ENCODE assay signal across 13 cellular contexts in the genomic region with DNA sequence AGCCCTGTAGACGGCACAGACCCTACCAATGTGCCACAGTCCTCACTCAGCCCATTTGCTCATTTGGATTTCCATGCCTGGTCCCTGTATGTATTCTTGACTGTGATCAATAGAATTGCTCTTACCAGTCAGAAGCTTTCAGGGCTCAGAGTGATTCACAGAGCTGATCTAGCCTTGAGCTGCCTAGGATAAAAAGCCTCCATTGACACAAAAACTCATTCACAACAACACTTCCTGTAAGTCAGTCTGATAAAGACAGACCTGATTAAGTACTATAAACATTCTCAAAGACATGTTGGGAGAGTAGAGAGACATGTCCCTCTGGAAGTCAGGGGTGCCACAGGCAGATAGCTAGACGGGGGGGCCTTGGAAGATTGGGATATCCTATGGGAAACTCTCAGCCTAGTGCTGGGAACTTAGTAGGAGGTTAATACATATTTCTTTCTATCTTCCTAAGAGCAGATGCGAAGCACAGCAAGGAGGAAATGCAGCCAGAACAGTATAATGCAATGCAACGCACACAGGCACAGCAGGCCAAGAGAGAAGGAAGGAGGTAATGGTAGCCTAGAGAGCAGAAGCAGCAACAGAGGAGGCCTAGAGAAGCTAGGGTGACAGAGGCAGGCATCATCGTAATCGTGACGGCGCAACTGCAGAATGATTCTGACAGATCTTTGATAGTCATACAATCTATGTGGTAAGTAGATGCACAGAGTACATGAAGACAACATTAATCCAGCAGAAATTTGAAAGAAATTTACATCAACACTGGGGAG. TPM values are rescaled to one million over a fixed set of nuclear protein-coding genes. Genes with fewer than 3 reads are reported as not detected.
A peak's percentile ranks its signal among the peaks of the same experiment; 100 is the strongest.
DNase-seq lines count a peak whose midpoint lies in the region; ATAC-seq and TF ChIP-seq lines count a peak whose summit lies in the region.
"Had no signal": no experiment of that assay in that cellular context is flagged by ENCODE, and none has a peak within 500 bp of the region (broad histone marks: within the 10 kb centered on the region; RNA-seq: fewer than 3 reads in every experiment).

No MANE protein-coding gene starts in this region.

- H4K91ac ChIP-seq in IMR-90 (ENCODE audit: insufficient read depth, low read depth, low read length) (no peak overlapping the region), neuronal stem cell (ENCODE audit: low read depth, low read length, poor library complexity) (no peak overlapping the region)

- H3K79me1 ChIP-seq in IMR-90 (ENCODE audit: low read depth in 1 of 2, low read length in 2 of 2): peaks cover 13 to 16% of the 10 kb centered on the region in 2 experiments; a peak in 3 of 4 replicates
- H3K79me1 ChIP-seq in neuronal stem cell (ENCODE audit: low read depth, low read length): peaks cover 3% of the 10 kb centered on the region

- no peak for TF ChIP-seq POLR2A in IMR-90 (IDR thresholded peaks at IDR 0.05; ENCODE audit: low read depth, low read length)

- no CpG with 5 or more reads among the region's 8 CpGs for WGBS in IMR-90 (ENCODE audit: extremely low coverage in 2 of 2, insufficient read length in 1 of 2), 2 experiments
- no CpG with 5 or more reads among the region's 8 CpGs for WGBS in neuronal stem cell (ENCODE audit: extremely low coverage in 2 of 2, insufficient read length in 2 of 2, insufficient replicate concordance in 1 of 2), 2 donors

- in situ Hi-C loops in IMR-90 (cut with MboI; ENCODE audit: low sequenced_read_pairs): loop anchor here (25.0 kb wide), 1 partner anchor 404 kb away; no protein-coding TSS in a partner anchor

- H3K4me3 ChIP-seq in CD8-positive, alpha-beta T cell (ENCODE audit: low read depth, low read length): no peak overlapping the region
- H3K4me3 ChIP-seq in IMR-90 (ENCODE audit: insufficient read depth, low read depth, low read length): no peak overlapping the region
- H3K4me3 ChIP-seq in neuronal stem cell (ENCODE audit: low read length in 2 of 2): no peak overlapping the region

- peaks cover 7% of the 10 kb centered on the region for H3K36me3 Mint-ChIP-seq in CD8-positive, alpha-beta T cell
- no peaks in the 10 kb centered on the region for H3K36me3 Mint-ChIP-seq in brain

- H3K9me3 Mint-ChIP-seq in CD8-positive, alpha-beta T cell: no peaks in the 10 kb centered on the region
- peaks cover under 1 to 17% (median 9%) of the 10 kb centered on the region in 5 experiments for H3K9me3 Mint-ChIP-seq in brain

- H3K4ac ChIP-seq in IMR-90 (ENCODE audit: low read depth, low read length) (no peak overlapping the region), neuronal stem cell (ENCODE audit: low read length) (no peak overlapping the region)

- no peak overlapping the region for H2BK20ac ChIP-seq in IMR-90 (ENCODE audit: low read depth, low read length)

- dilution Hi-C loops in IMR-90 (cut with HindIII; ENCODE audit: low sequenced_read_pairs, unreplicated experiment): no loop called here

- no peak overlapping the region for H4K5ac ChIP-seq in IMR-90 (ENCODE audit: low read depth, low read length)

- peaks cover 34% of the 10 kb centered on the region for H3K4me1 ChIP-seq in CD8-positive, alpha-beta T cell (ENCODE audit: insufficient read depth, low read length)
- H3K4me1 ChIP-seq in IMR-90 (ENCODE audit: control insufficient read depth, insufficient read depth, low read length): peaks cover 6% of the 10 kb centered on the region
- peaks cover 5 to 7% of the 10 kb centered on the region in 2 donors for H3K4me1 ChIP-seq in neuronal stem cell (ENCODE audit: control insufficient read depth in 2 of 2, insufficient read depth in 1 of 2, low read depth in 1 of 2, low read length in 2 of 2)
- H3K4me1 ChIP-seq: foreskin keratinocyte had no signal

- POLR2A ChIA-PET in CD8-positive, alpha-beta T cell (lab: Charles Lee): interaction anchor here (0.8 to 1.2 kb wide), 2 partner anchors 9 to 61 kb away, joined by 3 read pairs; no protein-coding TSS in a partner anchor
- POLR2A ChIA-PET in IMR-90 (lab: Charles Lee; ENCODE audit: unreplicated experiment): no interaction called here

- CTCF ChIA-PET in CD8-positive, alpha-beta T cell (lab: Charles Lee): no interaction called here
- CTCF ChIA-PET in IMR-90 (lab: Yijun Ruan, JAX): interaction anchor here (0.7 to 2.1 kb wide), 2 partner anchors 155 to 224 kb away, joined by 3 to 5 read pairs; no protein-coding TSS in a partner anchor

- 0 out of 2 replicates have a peak overlapping the region, but pooled peaks have one; percentile 6 for H3K18ac ChIP-seq in IMR-90 (ENCODE audit: low read depth, low read length)
- no peak overlapping the region for H3K18ac ChIP-seq in neuronal stem cell (ENCODE audit: low read length)

- H3K23ac ChIP-seq in IMR-90 (ENCODE audit: low read depth, low read length) (no peak overlapping the region), neuronal stem cell (ENCODE audit: low read depth, low read length, poor library complexity) (no peak overlapping the region)

- H3K14ac ChIP-seq in IMR-90 (replicated peaks; ENCODE audit: low read depth, low read length) (no peak overlapping the region), neuronal stem cell (ENCODE audit: low read length) (no peak overlapping the region)

- H3K36me3 ChIP-seq in CD8-positive, alpha-beta T cell (ENCODE audit: insufficient read depth, low read length): no peaks in the 10 kb centered on the region
- no peaks in the 10 kb centered on the region for H3K36me3 ChIP-seq in IMR-90 (ENCODE audit: control insufficient read depth, insufficient read depth, low read length)
- H3K36me3 ChIP-seq in neuronal stem cell (replicated peaks in 1 of 2; ENCODE audit: control insufficient read depth in 2 of 2, insufficient read depth in 2 of 2, low read length in 2 of 2): no peaks in the 10 kb centered on the region

- no peaks in the 10 kb centered on the region for H3K27me3 Mint-ChIP-seq in CD8-positive, alpha-beta T cell (ENCODE audit: low read depth)
- H3K27me3 Mint-ChIP-seq in brain: peaks cover 27% of the 10 kb centered on the region

- peak overlapping the region; percentile 23 for H3K4me3 Mint-ChIP-seq in CD8-positive, alpha-beta T cell
- H3K4me3 Mint-ChIP-seq in brain: peak overlapping the region; percentile 3 to 85 (median 62)

- peaks cover 4% of the 10 kb centered on the region; the same call in 1 of the 2 replicates for H3K9me1 ChIP-seq in IMR-90 (ENCODE audit: insufficient read depth, low read length)

- H4K20me1 ChIP-seq in IMR-90 (ENCODE audit: insufficient read depth, low read length): peaks cover 7% of the 10 kb centered on the region; the same call in 1 of the 2 replicates

- no peak overlapping the region; a peak in 1 of 4 replicates for H4K8ac ChIP-seq in IMR-90 (ENCODE audit: low read depth in 2 of 2, low read length in 2 of 2)
- H4K8ac ChIP-seq in neuronal stem cell (ENCODE audit: low read depth, low read length): no peak overlapping the region

- H2AK5ac ChIP-seq in IMR-90 (ENCODE audit: low read depth, low read length): peak overlapping the region; percentile 36
- no peak overlapping the region for H2AK5ac ChIP-seq in neuronal stem cell (ENCODE audit: low read depth, low read length)

- H3K27ac ChIP-seq in CD8-positive, alpha-beta T cell (ENCODE audit: low read depth, low read length): peak overlapping the region; percentile 13
- H3K27ac ChIP-seq in IMR-90 (ENCODE audit: insufficient read depth, low read length): no peak overlapping the region
- H3K27ac ChIP-seq in neuronal stem cell (replicated peaks; ENCODE audit: low read length): no peak overlapping the region
- H3K27ac ChIP-seq: foreskin keratinocyte had no signal

- DNase-seq in CD8-positive, alpha-beta T cell: peak in 1 of 7 experiments; percentile 62
- DNase-seq in IMR-90 (no peak), neuronal stem cell (ENCODE audit: low spot score) (no peak), inferior parietal cortex (ENCODE audit: extremely low spot score) (no peak)
- DNase-seq in activated CD8-positive, alpha-beta memory T cell treated with anti-CD3 and anti-CD28 coated beads, Interleukin-2, amount 50 U/mL, for 48 hours: no peak
- DNase-seq: DMS79, foreskin keratinocyte, NCI-H226, Right ventricle myocardium superior had no signal

- H3K27ac Mint-ChIP-seq in CD8-positive, alpha-beta T cell: peak overlapping the region; percentile 82
- peak overlapping the region; percentile 8 to 82 (median 25) for H3K27ac Mint-ChIP-seq in brain

- BruUV-seq in IMR-90 (replicated peaks; lab: Mats Ljungman, UMichigan): no TSS peak

- no peak overlapping the region for H2AFZ ChIP-seq in IMR-90 (replicated peaks; ENCODE audit: low read length, poor library complexity)
- peak overlapping the region; percentile 70 for H2AFZ ChIP-seq in neuronal stem cell (ENCODE audit: low read length)

- ATAC-seq in CD8-positive, alpha-beta T cell: peak; percentile 11
- ATAC-seq in IMR-90 (ENCODE audit: low read depth) (no peak), HG02885 (IDR thresholded peaks at IDR 0.05; ENCODE audit: poor library complexity, unreplicated experiment) (no peak), GM21381 (IDR thresholded peaks at IDR 0.05; ENCODE audit: unreplicated experiment) (no peak)
- ATAC-seq: foreskin keratinocyte had no signal

- no peak for TF ChIP-seq RAD21 in IMR-90 (IDR thresholded peaks at IDR 0.05; ENCODE audit: low read length)

- peaks cover 50% of the 10 kb centered on the region for H3K4me1 Mint-ChIP-seq in CD8-positive, alpha-beta T cell (ENCODE audit: low read depth)
- peaks cover 40% of the 10 kb centered on the region for H3K4me1 Mint-ChIP-seq in brain

- H3K4me2 ChIP-seq in IMR-90 (ENCODE audit: low read depth, low read length): no peak overlapping the region
- no peak overlapping the region for H3K4me2 ChIP-seq in neuronal stem cell (ENCODE audit: insufficient read depth, low read length, poor library complexity, severe bottlenecking)

- H2AK9ac ChIP-seq in IMR-90 (replicated peaks; ENCODE audit: low read depth, low read length, poor library complexity): no peak overlapping the region

- intact Hi-C loops in CD8-positive, alpha-beta T cell (cut with DNase I, micrococcal nuclease): loop anchor here (2.0 to 10.0 kb wide), 11 partner anchors 114 to 1276 kb away; a partner anchor contains a TSS
- intact Hi-C loops in IMR-90 (cut with micrococcal nuclease): loop anchor here (10.0 kb wide), 1 partner anchor 682 kb away; no protein-coding TSS in a partner anchor

- H2BK15ac ChIP-seq in IMR-90 (ENCODE audit: low read depth, low read length): 0 out of 3 replicates have a peak overlapping the region, but pooled peaks have one; percentile 11
- no peak overlapping the region for H2BK15ac ChIP-seq in neuronal stem cell (ENCODE audit: low read length)

- no peak overlapping the region for H2BK120ac ChIP-seq in IMR-90 (ENCODE audit: low read depth, low read length)
- H2BK120ac ChIP-seq in neuronal stem cell (ENCODE audit: low read depth, low read length): no peak overlapping the region

- H3K27me3 ChIP-seq in CD8-positive, alpha-beta T cell (ENCODE audit: insufficient read depth, low read length): no peaks in the 10 kb centered on the region
- H3K27me3 ChIP-seq in IMR-90 (ENCODE audit: control insufficient read depth, insufficient read depth, low read length) (no peaks in the 10 kb centered on the region), neuronal stem cell (ENCODE audit: control insufficient read depth in 3 of 3, insufficient read depth in 3 of 3, low read depth in 1 of 3, low read length in 3 of 3) (peaks cover 0 to 2% (median 0%) of the 10 kb centered on the region in 3 experiments)
- H3K27me3 ChIP-seq: dorsolateral prefrontal cortex had no signal

- H3K56ac ChIP-seq in IMR-90 (ENCODE audit: extremely low read depth, insufficient read depth, low read length): no peak overlapping the region

- H2BK12ac ChIP-seq in neuronal stem cell (ENCODE audit: low read length): no peak overlapping the region

- H2BK5ac ChIP-seq in IMR-90 (ENCODE audit: low read depth, low read length, poor library complexity, severe bottlenecking) (no peak overlapping the region), neuronal stem cell (ENCODE audit: low read length) (no peak overlapping the region)

- no peaks in the 10 kb centered on the region for H3K9me3 ChIP-seq in CD8-positive, alpha-beta T cell (ENCODE audit: low read length)
- H3K9me3 ChIP-seq in IMR-90 (ENCODE audit: control insufficient read depth, insufficient read depth, low read length) (no peaks in the 10 kb centered on the region), neuronal stem cell (replicated peaks in 1 of 2; ENCODE audit: control insufficient read depth in 2 of 2, insufficient read depth in 1 of 2, low read depth in 1 of 2, low read length in 2 of 2) (no peaks in the 10 kb centered on the region)

- TF ChIP-seq CTCF in CD8-positive, alpha-beta T cell (IDR thresholded peaks at IDR 0.05): no peak
- TF ChIP-seq CTCF in IMR-90 (conservative IDR thresholded peaks at IDR 0.05; ENCODE audit: low read depth, low read length): no peak
- TF ChIP-seq CTCF in brain (conservative IDR thresholded peaks at IDR 0.05): no peak

- H3K9ac ChIP-seq in IMR-90 (ENCODE audit: low read depth, low read length) (no peak overlapping the region), neuronal stem cell (ENCODE audit: low read depth, low read length, poor library complexity) (no peak overlapping the region)

RNA-seq across cellular contexts. Expression of a gene that starts 1.9 kb away (rescaled TPM):
- total RNA-seq in CD8-positive, alpha-beta T cell: 10 to 100 TPM; 13.3 to 15.1 TPM
- total RNA-seq in IMR-90 (2012; rRNA removed): 31.7 and 36.7 TPM in 2 replicates
- polyA plus RNA-seq in IMR-90 (2012; rRNA removed): 6.0 and 7.4 TPM in 2 replicates
- polyA plus RNA-seq in IMR-90 (2012; cell fraction: cytosol; rRNA removed): 1.6 and 2.4 TPM in 2 replicates
- polyA plus RNA-seq in IMR-90 (2012; cell fraction: nucleus; rRNA removed; ENCODE audit: low replicate concordance): 5.8 and 13.1 TPM in 2 replicates
- polyA plus RNA-seq in brain (ENCODE audit: insufficient read depth, low read depth, low replicate concordance): 5.8 TPM
- 11.8 TPM for polyA plus RNA-seq in neuronal stem cell (2013, experiment 1 of 2)
- polyA plus RNA-seq in neuronal stem cell (2013, experiment 2 of 2): 11.2 TPM
- total RNA-seq: foreskin keratinocyte had no signal
